ENCODE assay signal across 8 cellular contexts in genomic region chr1:46131093-46131492, GRCh38. TPM values are rescaled to one million over a fixed set of nuclear protein-coding genes. Genes with fewer than 3 reads are reported as not detected.
DNase-seq lines count a peak whose midpoint lies in the region; ATAC-seq and TF ChIP-seq lines count a peak whose summit lies in the region.

No MANE protein-coding gene starts in this region.

- peak overlapping the region; percentile 97 for H3K9ac ChIP-seq in iPS-18a (ENCODE audit: low read length)

- H3K36me3 ChIP-seq in WERI-Rb-1 (peaks cover 7% of the 10 kb centered on the region; the same call in 1 of the 2 replicates), iPS-18a (ENCODE audit: control insufficient read depth, low read depth, low read length) (no peaks in the 10 kb centered on the region), thymus (ENCODE audit: control insufficient read depth, insufficient read depth) (no peaks in the 10 kb centered on the region)

- no peak for DNase-seq in activated T-cell treated with anti-CD3 and anti-CD28 coated beads, Interleukin-2, amount 50 U/mL, for 72 hours
- DNase-seq in activated T-cell treated with anti-CD3 and anti-CD28 coated beads for 4 hours (no peak), WERI-Rb-1 (no peak), CD1c-positive myeloid dendritic cell (ENCODE audit: extremely low spot score) (no peak), NCI-H187 (lab: John Stamatoyannopoulos, UW) (no peak)

- no peak for ATAC-seq in activated T-cell treated with anti-CD3 and anti-CD28 coated beads, Interleukin-2, amount 50 U/mL, for 72 hours (replicated peaks in 1 of 2)
- no peak for ATAC-seq in GM19452 (IDR thresholded peaks at IDR 0.05; ENCODE audit: unreplicated experiment)

- H3K9me3 ChIP-seq in WERI-Rb-1 (ENCODE audit: severe bottlenecking) (no peaks in the 10 kb centered on the region), iPS-18a (ENCODE audit: control insufficient read depth, low read depth, low read length) (no peaks in the 10 kb centered on the region), thymus (ENCODE audit: control insufficient read depth) (no peaks in the 10 kb centered on the region)

- peaks cover 24% of the 10 kb centered on the region for H3K4me1 ChIP-seq in iPS-18a (ENCODE audit: control insufficient read depth, low read depth, low read length)
- H3K4me1 ChIP-seq in thymus (ENCODE audit: control insufficient read depth, insufficient read depth, low read length) = peaks cover 9% of the 10 kb centered on the region

- H3K36me3 Mint-ChIP-seq in activated T-cell treated with anti-CD3 and anti-CD28 coated beads, Interleukin-2, amount 50 U/mL, for 72 hours (ENCODE audit: insufficient read depth in 2 of 2) = peaks cover 4 to 6% of the 10 kb centered on the region in 2 donors

- 5% methylated on average over 10 of the region's 10 CpGs for WGBS in thymus

- H3K4me3 ChIP-seq in WERI-Rb-1 (ENCODE audit: low read depth, low read length) (peak overlapping the region; percentile 78), iPS-18a (ENCODE audit: low read length) (peak overlapping the region; percentile 91), thymus (ENCODE audit: low read length) (peak overlapping the region; percentile 70)

- peak overlapping the region; percentile 33 for H3K27ac ChIP-seq in WERI-Rb-1
- no peak overlapping the region for H3K27ac ChIP-seq in iPS-18a (ENCODE audit: low read length)
- H3K27ac ChIP-seq in thymus (ENCODE audit: low read depth) = no peak overlapping the region

- peak overlapping the region; percentile 88 to 96 for H3K4me3 Mint-ChIP-seq in activated T-cell treated with anti-CD3 and anti-CD28 coated beads, Interleukin-2, amount 50 U/mL, for 72 hours

- H3K27me3 ChIP-seq in WERI-Rb-1 (ENCODE audit: insufficient read depth, low read depth, severe bottlenecking) (no peaks in the 10 kb centered on the region), iPS-18a (ENCODE audit: control insufficient read depth, insufficient read depth, low read length) (peaks cover 8% of the 10 kb centered on the region), thymus (ENCODE audit: control insufficient read depth, insufficient read depth) (peaks cover 11% of the 10 kb centered on the region)

- H3K27me3 Mint-ChIP-seq in activated T-cell treated with anti-CD3 and anti-CD28 coated beads, Interleukin-2, amount 50 U/mL, for 72 hours (ENCODE audit: low read depth) = peaks cover 69% of the 10 kb centered on the region

- H3K9me3 Mint-ChIP-seq in activated T-cell treated with anti-CD3 and anti-CD28 coated beads, Interleukin-2, amount 50 U/mL, for 72 hours = no peaks in the 10 kb centered on the region

- peak overlapping the region; percentile 71 for H3K27ac Mint-ChIP-seq in activated T-cell treated with anti-CD3 and anti-CD28 coated beads, Interleukin-2, amount 50 U/mL, for 72 hours

- no peak for TF ChIP-seq CTCF in WERI-Rb-1 (IDR thresholded peaks at IDR 0.05; ENCODE audit: low read depth, low read length)

- peaks cover 42% of the 10 kb centered on the region for H3K4me1 Mint-ChIP-seq in activated T-cell treated with anti-CD3 and anti-CD28 coated beads, Interleukin-2, amount 50 U/mL, for 72 hours (ENCODE audit: low read depth)

RNA-seq across cellular contexts. Expression of gene PIK3R3, which starts 1.3 kb away (rescaled TPM):
- under 1 TPM; 0.89 to 0.93 TPM for total RNA-seq in activated T-cell treated with anti-CD3 and anti-CD28 coated beads, Interleukin-2, amount 50 U/mL, for 72 hours
- 13.3 TPM for polyA plus RNA-seq in thymus

RNA-seq across cellular contexts. Expression of gene TSPAN1, which starts 43.8 kb away (rescaled TPM):
- total RNA-seq in activated T-cell treated with anti-CD3 and anti-CD28 coated beads, Interleukin-2, amount 50 U/mL, for 72 hours = under 1 TPM; 0.30 to 0.34 TPM
- polyA plus RNA-seq in thymus = 6.9 TPM

RNA-seq across cellular contexts. Expression of gene P3R3URF, which starts 45.2 kb away (rescaled TPM):
- total RNA-seq in activated T-cell treated with anti-CD3 and anti-CD28 coated beads, Interleukin-2, amount 50 U/mL, for 72 hours = not detected
- polyA plus RNA-seq in thymus = not detected
